ENCODE assay signal across 23 cellular contexts in genomic region chr16:11301645-11302513, GRCh38. TPM values are rescaled to one million over a fixed set of nuclear protein-coding genes. Genes with fewer than 3 reads are reported as not detected.
DNase-seq lines count a peak whose midpoint lies in the region; ATAC-seq and TF ChIP-seq lines count a peak whose summit lies in the region.
"Had no signal": no experiment of that assay in that cellular context is flagged by ENCODE, and none has a peak within 500 bp of the region (broad histone marks: within the 10 kb centered on the region; RNA-seq: fewer than 3 reads in every experiment).

No MANE protein-coding gene starts in this region.

- no peaks in the 10 kb centered on the region for H3K9me3 ChIP-seq in thyroid gland
- H3K9me3 ChIP-seq: gastrocnemius medialis, psoas muscle, spleen, testis had no signal

- intact Hi-C loops in activated CD4-positive, alpha-beta T cell treated with anti-CD3 and anti-CD28 coated beads, Interleukin-2, amount 10 ng/mL, durations not matched to agents 24 days and 14 days (cut with micrococcal nuclease): no loop called here
- intact Hi-C loops in thyroid gland (cut with DNase I): no loop called here

- H3K36me3 ChIP-seq in thyroid gland: no peaks in the 10 kb centered on the region
- H3K36me3 ChIP-seq: gastrocnemius medialis, spleen had no signal

- H3K27ac ChIP-seq in thyroid gland: peak overlapping the region; percentile 76 to 88 (median 83)
- H3K27ac ChIP-seq: gastrocnemius medialis, psoas muscle, spleen had no signal

- H3K4me3 ChIP-seq in thyroid gland (replicated peaks in 1 of 3): no peak overlapping the region
- H3K4me3 ChIP-seq: gastrocnemius medialis, psoas muscle, spleen, testis had no signal

- no peak overlapping the region for H3K4me3 Mint-ChIP-seq in activated CD4-positive, alpha-beta T cell treated with anti-CD3 and anti-CD28 coated beads, Interleukin-2, amount 10 ng/mL, durations not matched to agents 24 days and 14 days
- H3K4me3 Mint-ChIP-seq: activated naive CD4-positive, alpha-beta T cell treated with anti-CD3 and anti-CD28 coated beads, Interleukin-2, amount 50 U/mL, for 24 hours; brain; H9; nephron progenitor cell had no signal

- H3K36me3 Mint-ChIP-seq in activated CD4-positive, alpha-beta T cell treated with anti-CD3 and anti-CD28 coated beads, Interleukin-2, amount 10 ng/mL, durations not matched to agents 24 days and 14 days (ENCODE audit: low read depth): no peaks in the 10 kb centered on the region
- H3K36me3 Mint-ChIP-seq: activated naive CD4-positive, alpha-beta T cell treated with anti-CD3 and anti-CD28 coated beads, Interleukin-2, amount 50 U/mL, for 24 hours; brain had no signal

- no peak for TF ChIP-seq POLR2A in thyroid gland (IDR thresholded peaks at IDR 0.05)

- no peaks in the 10 kb centered on the region for H3K27me3 ChIP-seq in thyroid gland
- H3K27me3 ChIP-seq: gastrocnemius medialis, spleen, testis had no signal

- no peaks in the 10 kb centered on the region for H3K9me3 Mint-ChIP-seq in activated CD4-positive, alpha-beta T cell treated with anti-CD3 and anti-CD28 coated beads, Interleukin-2, amount 10 ng/mL, durations not matched to agents 24 days and 14 days
- H3K9me3 Mint-ChIP-seq: activated naive CD4-positive, alpha-beta T cell treated with anti-CD3 and anti-CD28 coated beads, Interleukin-2, amount 50 U/mL, for 24 hours; H9; nephron progenitor cell had no signal

- H3K27ac Mint-ChIP-seq in activated CD4-positive, alpha-beta T cell treated with anti-CD3 and anti-CD28 coated beads, Interleukin-2, amount 10 ng/mL, durations not matched to agents 24 days and 14 days: peak overlapping the region; percentile 32
- H3K27ac Mint-ChIP-seq: activated naive CD4-positive, alpha-beta T cell treated with anti-CD3 and anti-CD28 coated beads, Interleukin-2, amount 50 U/mL, for 24 hours; brain; nephron progenitor cell had no signal

- H3K4me1 ChIP-seq in thyroid gland: peaks cover 22 to 36% of the 10 kb centered on the region in 2 donors

- 67 to 83% methylated on average over 4 of the region's 4 CpGs for WGBS in thyroid gland, 2 donors

- H3K27me3 Mint-ChIP-seq in activated CD4-positive, alpha-beta T cell treated with anti-CD3 and anti-CD28 coated beads, Interleukin-2, amount 10 ng/mL, durations not matched to agents 24 days and 14 days: no peaks in the 10 kb centered on the region
- H3K27me3 Mint-ChIP-seq: activated naive CD4-positive, alpha-beta T cell treated with anti-CD3 and anti-CD28 coated beads, Interleukin-2, amount 50 U/mL, for 24 hours; brain had no signal

- ATAC-seq in esophagus mucosa (peak; percentile 69), GM18870 (IDR thresholded peaks at IDR 0.05; ENCODE audit: unreplicated experiment) (no peak)
- ATAC-seq: gastrocnemius medialis, psoas muscle, Right ventricle myocardium inferior had no signal

- TF ChIP-seq CTCF in thyroid gland (IDR thresholded peaks at IDR 0.05): no peak

- peaks cover 16% of the 10 kb centered on the region for H3K4me1 Mint-ChIP-seq in activated CD4-positive, alpha-beta T cell treated with anti-CD3 and anti-CD28 coated beads, Interleukin-2, amount 10 ng/mL, durations not matched to agents 24 days and 14 days

- no peak for DNase-seq in activated CD4-positive, alpha-beta T cell treated with anti-CD3 and anti-CD28 coated beads, Interleukin-2, amount 10 ng/mL, durations not matched to agents 24 days and 14 days
- DNase-seq in activated CD4-positive, alpha-beta T cell treated with anti-CD3 and anti-CD28 coated beads, Interleukin-2, amount 50 U/mL, for 4 hours: no peak
- no peak for DNase-seq in thyroid gland
- DNase-seq in nucleus accumbens (lab: John Stamatoyannopoulos, UW): no peak
- DNase-seq: activated CD4-positive, alpha-beta T cell treated with anti-CD3 and anti-CD28 coated beads, Interleukin-2, amount 50 U/mL, for 48 hours; Calu3; cortex of kidney; gastrocnemius medialis; H9; NCI-H1694; nephron progenitor cell; psoas muscle; spleen; stimulated activated CD8-positive, alpha-beta memory T cell treated with anti-CD3 and anti-CD28 coated beads, Interleukin-4, amount 100 ng/mL, for 48 hours; testis had no signal

RNA-seq across cellular contexts. Expression of gene PRM1, which starts 20.7 kb away (rescaled TPM):
- total RNA-seq in activated CD4-positive, alpha-beta T cell treated with anti-CD3 and anti-CD28 coated beads, Interleukin-2, amount 10 ng/mL, durations not matched to agents 24 days and 14 days: not detected in 2 replicates
- total RNA-seq in esophagus mucosa (not detected), thyroid gland (100 to 1,000 TPM in 1 of 4 donors, 10 to 100 TPM in 1, not detected in 2; 13.7 to 335 TPM)
- total RNA-seq: A172, Calu3, gastrocnemius medialis, H9, M059J, NCI-H460, psoas muscle, Right ventricle myocardium inferior, spleen had no signal

RNA-seq across cellular contexts. Expression of gene PRM2, which starts 25.6 kb away (rescaled TPM):
- not detected in 2 replicates for total RNA-seq in activated CD4-positive, alpha-beta T cell treated with anti-CD3 and anti-CD28 coated beads, Interleukin-2, amount 10 ng/mL, durations not matched to agents 24 days and 14 days
- total RNA-seq in esophagus mucosa (not detected), thyroid gland (10 to 100 TPM in 1 of 4 donors, 1 to 10 TPM in 1, not detected in 2; 8.2 to 64.4 TPM)
- total RNA-seq: A172, Calu3, gastrocnemius medialis, H9, M059J, NCI-H460, psoas muscle, Right ventricle myocardium inferior, spleen had no signal

RNA-seq across cellular contexts. Expression of gene PRM3, which starts 28.4 kb away (rescaled TPM):
- not detected in 2 replicates for total RNA-seq in activated CD4-positive, alpha-beta T cell treated with anti-CD3 and anti-CD28 coated beads, Interleukin-2, amount 10 ng/mL, durations not matched to agents 24 days and 14 days
- total RNA-seq in esophagus mucosa: not detected
- not detected for total RNA-seq in thyroid gland
- total RNA-seq: A172, Calu3, gastrocnemius medialis, H9, M059J, NCI-H460, psoas muscle, Right ventricle myocardium inferior, spleen had no signal

RNA-seq across cellular contexts. Expression of gene TNP2, which starts 32.8 kb away (rescaled TPM):
- total RNA-seq in activated CD4-positive, alpha-beta T cell treated with anti-CD3 and anti-CD28 coated beads, Interleukin-2, amount 10 ng/mL, durations not matched to agents 24 days and 14 days: not detected in 2 replicates
- total RNA-seq in esophagus mucosa (not detected), thyroid gland (not detected)
- total RNA-seq: A172, Calu3, gastrocnemius medialis, H9, M059J, NCI-H460, psoas muscle, Right ventricle myocardium inferior, spleen had no signal

RNA-seq across cellular contexts. Expression of gene RMI2, which starts 43.4 kb away (rescaled TPM):
- 63.8 and 65.6 TPM in 2 replicates for total RNA-seq in activated CD4-positive, alpha-beta T cell treated with anti-CD3 and anti-CD28 coated beads, Interleukin-2, amount 10 ng/mL, durations not matched to agents 24 days and 14 days
- 11.0 TPM for total RNA-seq in esophagus mucosa
- total RNA-seq in thyroid gland: 1 to 10 TPM in 3 of 4 donors, not detected in 1; 2.5 to 2.8 (median 2.6) TPM
